Comparison of ENCODE assay signal across 1 cellular context in the genomic region with DNA sequence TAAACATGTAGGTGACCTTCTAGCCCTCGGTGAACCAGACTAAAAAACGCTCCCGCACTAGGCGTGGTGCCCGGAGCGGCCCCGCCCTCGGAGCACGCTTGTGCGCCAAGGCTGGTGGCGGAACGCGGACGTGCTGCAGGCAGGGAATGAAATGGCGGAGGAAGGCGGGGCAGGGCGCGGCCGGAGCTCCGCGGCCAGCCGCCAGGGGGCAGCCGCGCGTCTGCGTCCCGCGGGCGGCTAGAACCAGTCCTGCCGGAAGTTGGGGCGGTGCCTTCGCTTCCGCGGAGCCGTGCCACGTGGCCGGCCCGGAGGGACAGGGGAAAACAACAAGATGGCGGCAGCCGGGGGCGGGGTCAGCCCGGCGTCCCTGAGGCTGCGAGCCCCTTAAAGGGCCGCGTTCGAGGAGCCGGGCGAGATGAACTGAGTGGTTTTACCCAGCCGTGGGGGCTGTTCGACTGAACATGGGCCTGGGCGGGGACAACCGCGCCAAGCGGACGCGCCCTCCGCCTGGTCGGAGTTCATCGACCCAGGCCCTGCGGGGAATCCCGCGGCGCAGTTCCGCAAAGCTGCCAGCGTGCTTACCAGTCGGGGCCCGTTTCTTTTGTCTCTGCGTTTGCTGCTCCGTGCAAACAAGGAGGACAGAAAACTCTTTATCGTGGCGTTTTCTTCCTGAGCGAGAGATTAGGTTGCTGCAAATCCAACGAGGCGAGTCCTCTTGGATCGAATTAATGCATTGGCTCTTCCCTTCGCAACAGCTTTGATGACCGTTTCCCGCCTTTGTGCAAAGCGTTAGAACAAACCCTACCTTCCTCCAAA.
TF ChIP-seq lines count a peak whose summit lies in the region.

No MANE protein-coding gene starts in this region.

TF ChIP-seq in H1, 55 proteins besides CTCF, POLR2A, EP300 and RAD21 (continued from another document):
- TF ChIP-seq SP1 (IDR thresholded peaks at IDR 0.05; ENCODE audit: low read depth, low read length): peak; percentile 52; the same call in 1 of the 2 replicates
- peak; percentile 93 for TF ChIP-seq TBP (IDR thresholded peaks at IDR 0.05; ENCODE audit: low read depth, low read length)
- TF ChIP-seq SP2 (IDR thresholded peaks at IDR 0.05; ENCODE audit: low read length): no peak
- TF ChIP-seq, protein P1, sequence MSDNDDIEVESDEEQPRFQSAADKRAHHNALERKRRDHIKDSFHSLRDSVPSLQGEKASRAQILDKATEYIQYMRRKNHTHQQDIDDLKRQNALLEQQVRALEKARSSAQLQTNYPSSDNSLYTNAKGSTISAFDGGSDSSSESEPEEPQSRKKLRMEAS (IDR thresholded peaks at IDR 0.05): peak; percentile 99
- TF ChIP-seq MAFK (IDR thresholded peaks at IDR 0.05; ENCODE audit: low read depth, low read length): peak; percentile 39; the same call in 1 of the 2 replicates
- no peak for TF ChIP-seq NANOG (IDR thresholded peaks at IDR 0.05; ENCODE audit: insufficient read depth, low read depth, low read length, poor library complexity, severe bottlenecking)
- TF ChIP-seq HDAC6 (IDR thresholded peaks at IDR 0.05; ENCODE audit: low read depth, low read length): no peak
- TF ChIP-seq CREB1 (IDR thresholded peaks at IDR 0.05): peak; percentile 23; the same call in 1 of the 2 replicates
- no peak; the same call in 1 of the 2 replicates for TF ChIP-seq CHD2 (IDR thresholded peaks at IDR 0.05; ENCODE audit: low read length)
- peak; percentile 98 for TF ChIP-seq YY1 (IDR thresholded peaks at IDR 0.05; ENCODE audit: low read depth, low read length)
- TF ChIP-seq SRF (IDR thresholded peaks at IDR 0.05; ENCODE audit: low read depth, low read length): no peak
- no peak for TF ChIP-seq KDM5A (IDR thresholded peaks at IDR 0.05; ENCODE audit: low read length)
- no peak for TF ChIP-seq CTBP2 (IDR thresholded peaks at IDR 0.05; ENCODE audit: borderline replicate concordance, insufficient read depth, insufficient read length, low read length)
- peak in 1 of 2 experiments; percentile 58; a peak in 1 of 4 replicates for TF ChIP-seq HDAC2 (IDR thresholded peaks at IDR 0.05; ENCODE audit: borderline replicate concordance in 1 of 2, low read depth in 2 of 2, low read length in 2 of 2)
- peak; percentile 77 for TF ChIP-seq USF2 (IDR thresholded peaks at IDR 0.05; ENCODE audit: low read length)
- TF ChIP-seq PHF8 (conservative IDR thresholded peaks at IDR 0.05; ENCODE audit: low read depth, low read length): peak; percentile 90
- 0 out of 2 replicates have a peak, but pooled peaks have one; percentile 4 for TF ChIP-seq TCF12 (IDR thresholded peaks at IDR 0.05; ENCODE audit: low read depth, low read length)
- TF ChIP-seq GTF2F1 (IDR thresholded peaks at IDR 0.05; ENCODE audit: borderline replicate concordance, low read depth, low read length): no peak
- peak; percentile 78; the same call in 1 of the 2 replicates for TF ChIP-seq GABPA (IDR thresholded peaks at IDR 0.05; ENCODE audit: borderline replicate concordance, insufficient read depth, low read length)
- TF ChIP-seq CHD1 (IDR thresholded peaks at IDR 0.05; ENCODE audit: low read depth, low read length): no peak; the same call in 1 of the 2 replicates
- TF ChIP-seq KDM1A (IDR thresholded peaks at IDR 0.05; ENCODE audit: borderline replicate concordance, low read length): no peak
- no peak for TF ChIP-seq CBX5 (IDR thresholded peaks at IDR 0.05; ENCODE audit: low read depth, low read length)
- TF ChIP-seq RFX5 (IDR thresholded peaks at IDR 0.05; ENCODE audit: borderline replicate concordance, low read depth, low read length): peak; percentile 45; the same call in 1 of the 2 replicates
- peak; percentile 86 for TF ChIP-seq POLR2AphosphoS5 (IDR thresholded peaks at IDR 0.05; ENCODE audit: low read depth, low read length)
- TF ChIP-seq POU5F1 (IDR thresholded peaks at IDR 0.05; ENCODE audit: low read depth, low read length): no peak
- TF ChIP-seq, protein P2, sequence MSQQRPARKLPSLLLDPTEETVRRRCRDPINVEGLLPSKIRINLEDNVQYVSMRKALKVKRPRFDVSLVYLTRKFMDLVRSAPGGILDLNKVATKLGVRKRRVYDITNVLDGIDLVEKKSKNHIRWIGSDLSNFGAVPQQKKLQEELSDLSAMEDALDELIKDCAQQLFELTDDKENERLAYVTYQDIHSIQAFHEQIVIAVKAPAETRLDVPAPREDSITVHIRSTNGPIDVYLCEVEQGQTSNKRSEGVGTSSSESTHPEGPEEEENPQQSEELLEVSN (IDR thresholded peaks at IDR 0.05): peak; percentile 85
- TF ChIP-seq, protein P3, sequence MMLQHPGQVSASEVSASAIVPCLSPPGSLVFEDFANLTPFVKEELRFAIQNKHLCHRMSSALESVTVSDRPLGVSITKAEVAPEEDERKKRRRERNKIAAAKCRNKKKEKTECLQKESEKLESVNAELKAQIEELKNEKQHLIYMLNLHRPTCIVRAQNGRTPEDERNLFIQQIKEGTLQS (IDR thresholded peaks at IDR 0.05; ENCODE audit: insufficient read depth, low read depth, low read length): peak; percentile 53; the same call in 1 of the 2 replicates
- peak; percentile 41 for TF ChIP-seq KDM4A (IDR thresholded peaks at IDR 0.05; ENCODE audit: low read depth, low read length, severe bottlenecking)
- no peak for TF ChIP-seq FOSL1 (IDR thresholded peaks at IDR 0.05; ENCODE audit: insufficient read depth, low read depth, low read length)
- TF ChIP-seq CBX8 (IDR thresholded peaks at IDR 0.05; ENCODE audit: borderline replicate concordance, low read depth, low read length): no peak
- TF ChIP-seq CHD7 (IDR thresholded peaks at IDR 0.05; ENCODE audit: insufficient replicate concordance, low read length): no peak
- TF ChIP-seq RBBP5 (IDR thresholded peaks at IDR 0.05; ENCODE audit: borderline replicate concordance, low read depth, low read length): no peak; the same call in 1 of the 2 replicates
- TF ChIP-seq RNF2 (IDR thresholded peaks at IDR 0.05; ENCODE audit: borderline replicate concordance, low read depth, low read length, missing control alignments, poor library complexity, severe bottlenecking): no peak
- peak; percentile 67; the same call in 1 of the 2 replicates for TF ChIP-seq EGR1 (IDR thresholded peaks at IDR 0.05; ENCODE audit: borderline replicate concordance, low read depth, low read length)
- TF ChIP-seq JUND (IDR thresholded peaks at IDR 0.05; ENCODE audit: low read length): no peak
- TF ChIP-seq TEAD4 (IDR thresholded peaks at IDR 0.05; ENCODE audit: low read depth, low read length): peak; percentile 70
- TF ChIP-seq RXRA (IDR thresholded peaks at IDR 0.05; ENCODE audit: insufficient read depth, low read depth, low read length): no peak
- TF ChIP-seq SIN3A (conservative IDR thresholded peaks at IDR 0.05 in 1 of 2, IDR thresholded peaks at IDR 0.05 in 1 of 2; ENCODE audit: low read depth in 1 of 2, low read length in 2 of 2): peak; percentile 62 to 89; a peak in 2 of 4 replicates
- TF ChIP-seq BCL11A (IDR thresholded peaks at IDR 0.05; ENCODE audit: low read depth in 2 of 2, low read length in 2 of 2): no peak
